In genomic region chr4:41878991-41879491, GRCh38 we compare ENCODE assay signal across 15 cellular contexts.
"Had no signal": no experiment of that assay in that cellular context is flagged by ENCODE, and none has a peak within 500 bp of the region (broad histone marks: within the 10 kb centered on the region; RNA-seq: fewer than 3 reads in every experiment).

No MANE protein-coding gene starts in this region.

- ATAC-seq: activated CD4-positive, CD25-positive, alpha-beta regulatory T cell treated with anti-CD3 and anti-CD28 coated beads, Interleukin-2, amount 50 U/mL, for 24 hours; activated naive CD4-positive, alpha-beta T cell treated with anti-CD3 and anti-CD28 coated beads, Interleukin-2, amount 50 U/mL, for 72 hours; body of pancreas; effector memory CD8-positive, alpha-beta T cell; left lung; stimulated activated effector memory CD8-positive, alpha-beta T cell treated with anti-CD3 and anti-CD28 coated beads, Interleukin-12 subunit alpha, Interleukin-12 subunit beta, amount 100 ng/mL, for 72 hours had no signal

- DNase-seq: activated T-cell treated with anti-CD3 and anti-CD28 coated beads, Interleukin-2, amount 50 U/mL, for 1 hour; amniotic stem cell; body of pancreas; cortex of kidney; effector memory CD8-positive, alpha-beta T cell; hippocampal formation; mesenchymal stem cell; small intestine; T-helper 2 cell; tibial artery had no signal

- H3K9me3 ChIP-seq: body of pancreas, left lung, tibial artery had no signal

- H3K4me3 ChIP-seq: body of pancreas, left lung, tibial artery had no signal

- H3K36me3 ChIP-seq: left lung, tibial artery had no signal

- H3K36me3 Mint-ChIP-seq: stimulated activated effector memory CD8-positive, alpha-beta T cell treated with anti-CD3 and anti-CD28 coated beads, Interleukin-12 subunit alpha, Interleukin-12 subunit beta, amount 100 ng/mL, for 72 hours had no signal

- H3K27ac ChIP-seq: body of pancreas, left lung, tibial artery had no signal

- H3K9me3 Mint-ChIP-seq: activated naive CD4-positive, alpha-beta T cell treated with anti-CD3 and anti-CD28 coated beads, Interleukin-2, amount 50 U/mL, for 72 hours; central memory CD8-positive, alpha-beta T cell; effector memory CD8-positive, alpha-beta T cell; stimulated activated effector memory CD8-positive, alpha-beta T cell treated with anti-CD3 and anti-CD28 coated beads, Interleukin-12 subunit alpha, Interleukin-12 subunit beta, amount 100 ng/mL, for 72 hours had no signal

- H3K27ac Mint-ChIP-seq: activated naive CD4-positive, alpha-beta T cell treated with anti-CD3 and anti-CD28 coated beads, Interleukin-2, amount 50 U/mL, for 72 hours; effector memory CD8-positive, alpha-beta T cell; stimulated activated effector memory CD8-positive, alpha-beta T cell treated with anti-CD3 and anti-CD28 coated beads, Interleukin-12 subunit alpha, Interleukin-12 subunit beta, amount 100 ng/mL, for 72 hours had no signal

- H3K4me3 Mint-ChIP-seq: central memory CD8-positive, alpha-beta T cell; stimulated activated effector memory CD8-positive, alpha-beta T cell treated with anti-CD3 and anti-CD28 coated beads, Interleukin-12 subunit alpha, Interleukin-12 subunit beta, amount 100 ng/mL, for 72 hours had no signal
